In genomic region chrX:115344885-115345653, GRCh38 we compare ENCODE assay signal across 10 cellular contexts. TPM values are rescaled to one million over a fixed set of nuclear protein-coding genes. Genes with fewer than 3 reads are reported as not detected.
DNase-seq lines count a peak whose midpoint lies in the region; ATAC-seq, FAIRE-seq and TF ChIP-seq lines count a peak whose summit lies in the region.
"Had no signal": no experiment of that assay in that cellular context is flagged by ENCODE, and none has a peak within 500 bp of the region (broad histone marks: within the 10 kb centered on the region; RNA-seq: fewer than 3 reads in every experiment).

No MANE protein-coding gene starts in this region.

- H3K4me1 Mint-ChIP-seq in neural progenitor cell = peaks cover 26% of the 10 kb centered on the region

- peaks cover 28% of the 10 kb centered on the region for H3F3A ChIP-seq in neural progenitor cell (ENCODE audit: low read depth)

- intact Hi-C loops in A673 (cut with micrococcal nuclease; ENCODE audit: unreplicated experiment) = no loop called here

- H3K4me3 Mint-ChIP-seq in neural progenitor cell = no peak overlapping the region
- H3K4me3 Mint-ChIP-seq: stimulated activated naive CD8-positive, alpha-beta T cell treated with anti-CD3 and anti-CD28 coated beads, Interleukin-15, Interleukin-2, amounts not matched to agents 100 ng/mL and 50 ng/mL, for 24 hours had no signal

- peaks cover 18% of the 10 kb centered on the region for H3K9me3 Mint-ChIP-seq in neural progenitor cell
- H3K9me3 Mint-ChIP-seq: stimulated activated naive CD8-positive, alpha-beta T cell treated with anti-CD3 and anti-CD28 coated beads, Interleukin-15, Interleukin-2, amounts not matched to agents 100 ng/mL and 50 ng/mL, for 24 hours had no signal

- no peak for FAIRE-seq in D721Med (lab: Jason Lieb, UNC)

- POLR2A ChIA-PET in A673 (lab: Charles Lee; ENCODE audit: low non-redundant PET) = interaction anchor here (0.5 to 0.6 kb wide), 2 partner anchors 19 to 272 kb away, joined by 3 to 4 read pairs; no protein-coding TSS in a partner anchor

- H3K4me1 ChIP-seq in A673 (ENCODE audit: insufficient read depth, low read length, poor library complexity, severe bottlenecking) (peaks cover 15% of the 10 kb centered on the region), neural progenitor cell (peaks cover 24% of the 10 kb centered on the region)

- H2AFZ ChIP-seq in neural progenitor cell (replicated peaks) = no peak overlapping the region

- H3K9me3 ChIP-seq in A673 (ENCODE audit: low read depth, low read length, poor library complexity, severe bottlenecking) (no peaks in the 10 kb centered on the region), SK-N-MC (ENCODE audit: low read depth, low read length) (no peaks in the 10 kb centered on the region), neural progenitor cell (ENCODE audit: low read depth) (no peaks in the 10 kb centered on the region)

- BruUV-seq in A673 (replicated peaks; lab: Mats Ljungman, UMichigan) = no TSS peak

- H3K27me3 ChIP-seq in A673 (replicated peaks; ENCODE audit: insufficient read depth, low read depth, low read length, poor library complexity) (no peaks in the 10 kb centered on the region), neural progenitor cell (no peaks in the 10 kb centered on the region)

- no peaks in the 10 kb centered on the region for H4K20me1 ChIP-seq in neural progenitor cell (ENCODE audit: low read depth)

- peaks cover 6% of the 10 kb centered on the region for H3K36me3 Mint-ChIP-seq in neural progenitor cell

- peak overlapping the region; percentile 71 for H3K27ac ChIP-seq in A673 (ENCODE audit: low read depth, low read length, poor library complexity, severe bottlenecking)
- peak overlapping the region; percentile 94 for H3K27ac ChIP-seq in SK-N-MC
- peak overlapping the region; percentile 63 for H3K27ac ChIP-seq in neural progenitor cell
- H3K27ac ChIP-seq: C4-2B had no signal

- no peak for ATAC-seq in HG02798 (IDR thresholded peaks at IDR 0.05; ENCODE audit: poor library complexity, unreplicated experiment)
- ATAC-seq in GM21723 (IDR thresholded peaks at IDR 0.05; ENCODE audit: unreplicated experiment) = no peak

- H3K9ac ChIP-seq in SK-N-MC (ENCODE audit: insufficient read length) (no peak overlapping the region), neural progenitor cell (no peak overlapping the region)

- no peak for TF ChIP-seq CTCF in A673 (conservative IDR thresholded peaks at IDR 0.05; ENCODE audit: low read depth, low read length)
- TF ChIP-seq CTCF in LNCaP clone FGC (IDR thresholded peaks at IDR 0.05; ENCODE audit: control insufficient read depth, extremely low read depth, insufficient read depth) = no peak
- TF ChIP-seq CTCF in foreskin fibroblast (IDR thresholded peaks at IDR 0.05; ENCODE audit: low read depth, low read length) = no peak
- TF ChIP-seq CTCF in neural progenitor cell (IDR thresholded peaks at IDR 0.05) = no peak
- TF ChIP-seq CTCF in D721Med (IDR thresholded peaks at IDR 0.05; ENCODE audit: insufficient read depth, missing control alignments) = no peak

- DNase-seq in A673 (ENCODE audit: low spot score) (peak; percentile 94), LNCaP clone FGC (ENCODE audit: low read depth) (peak; percentile 40), SK-N-MC (ENCODE audit: low read depth, low spot score) (peak; percentile 82), foreskin fibroblast (peak; percentile 91 to 96), neural progenitor cell (ENCODE audit: low spot score) (peak; percentile 86), D721Med (ENCODE audit: insufficient read length, low spot score) (no peak)

- CTCF ChIA-PET in A673 (lab: Charles Lee) = no interaction called here

- peak overlapping the region; percentile 96 for H3K27ac Mint-ChIP-seq in neural progenitor cell
- H3K27ac Mint-ChIP-seq: stimulated activated naive CD8-positive, alpha-beta T cell treated with anti-CD3 and anti-CD28 coated beads, Interleukin-15, Interleukin-2, amounts not matched to agents 100 ng/mL and 50 ng/mL, for 24 hours had no signal

- no peaks in the 10 kb centered on the region for H3K79me2 ChIP-seq in neural progenitor cell (ENCODE audit: low read depth)

- H3K36me3 ChIP-seq in A673 (ENCODE audit: insufficient read depth, low read length, poor library complexity, severe bottlenecking) = no peaks in the 10 kb centered on the region
- H3K36me3 ChIP-seq in SK-N-MC (ENCODE audit: insufficient read depth, low read length) = no peaks in the 10 kb centered on the region
- H3K36me3 ChIP-seq in neural progenitor cell = no peaks in the 10 kb centered on the region

- H3K4me2 ChIP-seq in neural progenitor cell = peak overlapping the region; percentile 65

- no peak overlapping the region for H3K4me3 ChIP-seq in A673 (ENCODE audit: low read depth, low read length, poor library complexity, severe bottlenecking)
- no peak overlapping the region for H3K4me3 ChIP-seq in LNCaP clone FGC (ENCODE audit: low read depth, low read length)
- H3K4me3 ChIP-seq in SK-N-MC = peak overlapping the region; percentile 46
- H3K4me3 ChIP-seq in foreskin fibroblast (ENCODE audit: low read depth in 1 of 2, low read length in 2 of 2) = no peak overlapping the region
- H3K4me3 ChIP-seq in neural progenitor cell = no peak overlapping the region

- H3K27me3 Mint-ChIP-seq in neural progenitor cell (ENCODE audit: insufficient read depth, low read depth) = peaks cover 3% of the 10 kb centered on the region
- H3K27me3 Mint-ChIP-seq: stimulated activated naive CD8-positive, alpha-beta T cell treated with anti-CD3 and anti-CD28 coated beads, Interleukin-15, Interleukin-2, amounts not matched to agents 100 ng/mL and 50 ng/mL, for 24 hours had no signal

RNA-seq across cellular contexts. Expression of gene LUZP4, which starts 55.6 kb away (rescaled TPM):
- total RNA-seq in A673 (2021) = not detected in 2 replicates
- total RNA-seq in neural progenitor cell (ENCODE audit: low replicate concordance) = not detected in 2 replicates
